Comparison of ENCODE assay signal across 1 cellular context in genomic region chr12:108337235-108338223, GRCh38.
TF ChIP-seq lines count a peak whose summit lies in the region.

No MANE protein-coding gene starts in this region.

TF ChIP-seq in K562, 482 proteins besides CTCF, POLR2A, EP300 and RAD21 (continued from another document and continues in another):
- TF ChIP-seq CEBPZ (IDR thresholded peaks at IDR 0.05; ENCODE audit: borderline replicate concordance, low read depth, low read length) (no peak), ZNF609 (CRISPR knock-in tag; IDR thresholded peaks at IDR 0.05; ENCODE audit: borderline replicate concordance) (no peak), ESRRA (IDR thresholded peaks at IDR 0.05; ENCODE audit: borderline replicate concordance, low read depth) (no peak), ZNF165 (CRISPR knock-in tag; IDR thresholded peaks at IDR 0.05; ENCODE audit: borderline replicate concordance) (no peak), ELK3 (CRISPR knock-in tag; IDR thresholded peaks at IDR 0.05) (no peak), BHLHE40 (IDR thresholded peaks at IDR 0.05; ENCODE audit: low read length) (peak; percentile 7; the same call in 1 of the 2 replicates), ZNF695 (CRISPR knock-in tag; IDR thresholded peaks at IDR 0.05) (no peak), MBD1 (CRISPR knock-in tag; IDR thresholded peaks at IDR 0.05) (no peak), NONO (IDR thresholded peaks at IDR 0.05; ENCODE audit: low read depth in 2 of 2, low read length in 1 of 2) (no peak), BRCA1 (IDR thresholded peaks at IDR 0.05) (no peak), BRCA1 (CRISPR knock-in tag; IDR thresholded peaks at IDR 0.05) (no peak), ZBTB33 (CRISPR knock-in tag; IDR thresholded peaks at IDR 0.05) (no peak), ZNF655 (CRISPR knock-in tag; IDR thresholded peaks at IDR 0.05) (no peak), AFF4 (CRISPR knock-in tag; IDR thresholded peaks at IDR 0.05) (no peak), ID3 (CRISPR knock-in tag; IDR thresholded peaks at IDR 0.05) (no peak), ID3 (tag; IDR thresholded peaks at IDR 0.05) (no peak), C11orf30 (IDR thresholded peaks at IDR 0.05; ENCODE audit: low read depth) (peak; percentile 52)
